42 cellular contexts compared by ENCODE assay signal in genomic region chr7:27223941-27224590, GRCh38. TPM values are rescaled to one million over a fixed set of nuclear protein-coding genes. Genes with fewer than 3 reads are reported as not detected.
"Had no signal": no experiment of that assay in that cellular context is flagged by ENCODE, and none has a peak within 500 bp of the region (broad histone marks: within the 10 kb centered on the region; RNA-seq: fewer than 3 reads in every experiment).

No MANE protein-coding gene starts in this region.

- H3K27ac Mint-ChIP-seq: activated naive CD4-positive, alpha-beta T cell treated with anti-CD3 and anti-CD28 coated beads for 36 hours; activated naive CD4-positive, alpha-beta T cell treated with anti-CD3 and anti-CD28 coated beads, Interleukin-2, amount 10 ng/mL, durations not matched to agents 7 days and 5 days; activated naive CD4-positive, alpha-beta T cell treated with anti-CD3 and anti-CD28 coated beads, Interleukin-2, amount 50 U/mL, for 24 hours; activated naive CD4-positive, alpha-beta T cell treated with anti-CD3 and anti-CD28 coated beads, Interleukin-2, amount 50 U/mL, for 72 hours; activated naive CD8-positive, alpha-beta T cell; activated naive CD8-positive, alpha-beta T cell treated with anti-CD3 and anti-CD28 coated beads for 36 hours; activated naive CD8-positive, alpha-beta T cell treated with anti-CD3 and anti-CD28 coated beads, Interleukin-2, amount 10 ng/mL, durations not matched to agents 7 days and 5 days; activated naive CD8-positive, alpha-beta T cell treated with anti-CD3 and anti-CD28 coated beads, Interleukin-2, amount 50 U/mL, for 24 hours; activated T-cell treated with anti-CD3 and anti-CD28 coated beads, Interleukin-2, amount 50 U/mL, for 72 hours; activated T-helper 1 cell treated with anti-CD3 and anti-CD28 coated beads, Interleukin-12 subunit alpha, Interleukin-12 subunit beta, Interleukin-2, Interleukin-4 antibody, amounts not matched to agents 30 ng/mL and 10 ng/mL and 1 ng/mL, durations not matched to agents 14 hours and 24 hours and 36 hours; activated T-helper 17 cell treated with anti-CD3 and anti-CD28 coated beads, Interleukin-2, amount 50 U/mL, for 72 hours; activated T-helper 2 cell treated with anti-CD3 and anti-CD28 coated beads, Interferon-gamma antibody, Interleukin-2, Interleukin-4, amounts not matched to agents 10 μg/mL and 5 μg/mL and 100 μg/mL, durations not matched to agents 14 hours and 24 hours and 36 hours; brain had no signal

- H3K4me1 ChIP-seq: adrenal gland, ascending aorta, breast epithelium had no signal

- DNase-seq: activated effector memory CD4-positive, alpha-beta T cell treated with anti-CD3 and anti-CD28 coated beads, Interleukin-2, amount 50 U/mL, for 16 hours; activated effector memory CD4-positive, alpha-beta T cell treated with Interleukin-2 at 50 U/mL for 16 hours; activated gamma-delta T cell; activated gamma-delta T cell treated with Interleukin-2 at 50 U/mL for 16 hours; activated naive CD4-positive, alpha-beta T cell; activated naive CD4-positive, alpha-beta T cell treated with anti-CD3 and anti-CD28 coated beads for 36 hours; activated naive CD4-positive, alpha-beta T cell treated with anti-CD3 and anti-CD28 coated beads, Interleukin-2, amount 10 ng/mL, durations not matched to agents 7 days and 5 days; activated naive CD4-positive, alpha-beta T cell treated with anti-CD3 and anti-CD28 coated beads, Interleukin-2, amount 50 U/mL, for 16 hours; activated naive CD4-positive, alpha-beta T cell treated with Interleukin-2 at 50 U/mL for 16 hours; activated naive CD8-positive, alpha-beta T cell treated with anti-CD3 and anti-CD28 coated beads for 36 hours; activated naive CD8-positive, alpha-beta T cell treated with anti-CD3 and anti-CD28 coated beads, Interleukin-2, amount 10 ng/mL, durations not matched to agents 7 days and 5 days; activated naive CD8-positive, alpha-beta T cell treated with anti-CD3 and anti-CD28 coated beads, Interleukin-2, amount 50 U/mL, for 24 hours; activated T-cell treated with anti-CD3 and anti-CD28 coated beads, Interleukin-2, amount 50 U/mL, for 4 hours; activated T-cell treated with anti-CD3 and anti-CD28 coated beads, Interleukin-2, amount 50 U/mL, for 48 hours; activated T-cell treated with anti-CD3 and anti-CD28 coated beads, Interleukin-2, amount 50 U/mL, for 72 hours; amniotic stem cell; amygdala; anterior cingulate cortex; aorta; body of pancreas; brain microvascular endothelial cell; caudate nucleus; central memory CD4-positive, alpha-beta T cell; cerebellar nuclear complex had no signal

- H3K9me3 Mint-ChIP-seq: activated naive CD4-positive, alpha-beta T cell treated with anti-CD3 and anti-CD28 coated beads for 36 hours; activated naive CD4-positive, alpha-beta T cell treated with anti-CD3 and anti-CD28 coated beads, Interleukin-2, amount 10 ng/mL, durations not matched to agents 7 days and 5 days; activated naive CD4-positive, alpha-beta T cell treated with anti-CD3 and anti-CD28 coated beads, Interleukin-2, amount 50 U/mL, for 24 hours; activated naive CD4-positive, alpha-beta T cell treated with anti-CD3 and anti-CD28 coated beads, Interleukin-2, amount 50 U/mL, for 72 hours; activated naive CD8-positive, alpha-beta T cell treated with anti-CD3 and anti-CD28 coated beads for 36 hours; activated naive CD8-positive, alpha-beta T cell treated with anti-CD3 and anti-CD28 coated beads, Interleukin-2, amount 10 ng/mL, durations not matched to agents 7 days and 5 days; activated naive CD8-positive, alpha-beta T cell treated with anti-CD3 and anti-CD28 coated beads, Interleukin-2, amount 50 U/mL, for 24 hours; activated T-cell treated with anti-CD3 and anti-CD28 coated beads, Interleukin-2, amount 50 U/mL, for 4 hours; activated T-cell treated with anti-CD3 and anti-CD28 coated beads, Interleukin-2, amount 50 U/mL, for 72 hours; activated T-helper 1 cell treated with anti-CD3 and anti-CD28 coated beads, Interleukin-12 subunit alpha, Interleukin-12 subunit beta, Interleukin-2, Interleukin-4 antibody, amounts not matched to agents 30 ng/mL and 10 ng/mL and 1 ng/mL, durations not matched to agents 14 hours and 24 hours and 36 hours; activated T-helper 17 cell treated with anti-CD3 and anti-CD28 coated beads, Interleukin-2, amount 50 U/mL, for 72 hours; activated T-helper 2 cell treated with anti-CD3 and anti-CD28 coated beads, Interferon-gamma antibody, Interleukin-2, Interleukin-4, amounts not matched to agents 10 μg/mL and 5 μg/mL and 100 μg/mL, durations not matched to agents 14 hours and 24 hours and 36 hours; central memory CD8-positive, alpha-beta T cell had no signal

- ATAC-seq: activated naive CD4-positive, alpha-beta T cell treated with anti-CD3 and anti-CD28 coated beads, Interleukin-2, amount 50 U/mL, for 72 hours; activated naive CD8-positive, alpha-beta T cell treated with anti-CD3 and anti-CD28 coated beads, Interleukin-2, amount 50 U/mL, for 24 hours; activated T-cell treated with anti-CD3 and anti-CD28 coated beads, Interleukin-2, amount 50 U/mL, for 4 hours; activated T-cell treated with anti-CD3 and anti-CD28 coated beads, Interleukin-2, amount 50 U/mL, for 72 hours; activated T-helper 17 cell treated with anti-CD3 and anti-CD28 coated beads, Interleukin-2, amount 50 U/mL, for 72 hours; body of pancreas had no signal

- H3K27ac ChIP-seq: adrenal gland, ascending aorta, body of pancreas, brain microvascular endothelial cell, breast epithelium, cardiac muscle cell had no signal

- H3K9me3 ChIP-seq: adrenal gland, ascending aorta, body of pancreas, breast epithelium had no signal

- H3K36me3 Mint-ChIP-seq: activated naive CD4-positive, alpha-beta T cell treated with anti-CD3 and anti-CD28 coated beads, Interleukin-2, amount 10 ng/mL, durations not matched to agents 7 days and 5 days; activated naive CD4-positive, alpha-beta T cell treated with anti-CD3 and anti-CD28 coated beads, Interleukin-2, amount 50 U/mL, for 24 hours; activated naive CD4-positive, alpha-beta T cell treated with anti-CD3 and anti-CD28 coated beads, Interleukin-2, amount 50 U/mL, for 72 hours; activated naive CD8-positive, alpha-beta T cell; activated naive CD8-positive, alpha-beta T cell treated with anti-CD3 and anti-CD28 coated beads for 36 hours; activated naive CD8-positive, alpha-beta T cell treated with anti-CD3 and anti-CD28 coated beads, Interleukin-2, amount 10 ng/mL, durations not matched to agents 7 days and 5 days; brain had no signal

- FAIRE-seq: astrocyte, bronchial epithelial cell, colon had no signal

- H3K4me3 Mint-ChIP-seq: activated naive CD4-positive, alpha-beta T cell treated with anti-CD3 and anti-CD28 coated beads for 36 hours; activated naive CD4-positive, alpha-beta T cell treated with anti-CD3 and anti-CD28 coated beads, Interleukin-2, amount 10 ng/mL, durations not matched to agents 7 days and 5 days; activated naive CD4-positive, alpha-beta T cell treated with anti-CD3 and anti-CD28 coated beads, Interleukin-2, amount 50 U/mL, for 24 hours; activated naive CD8-positive, alpha-beta T cell; activated naive CD8-positive, alpha-beta T cell treated with anti-CD3 and anti-CD28 coated beads for 36 hours; activated naive CD8-positive, alpha-beta T cell treated with anti-CD3 and anti-CD28 coated beads, Interleukin-2, amount 10 ng/mL, durations not matched to agents 7 days and 5 days; activated naive CD8-positive, alpha-beta T cell treated with anti-CD3 and anti-CD28 coated beads, Interleukin-2, amount 50 U/mL, for 24 hours; activated T-cell treated with anti-CD3 and anti-CD28 coated beads, Interleukin-2, amount 50 U/mL, for 4 hours; activated T-cell treated with anti-CD3 and anti-CD28 coated beads, Interleukin-2, amount 50 U/mL, for 72 hours; activated T-helper 1 cell treated with anti-CD3 and anti-CD28 coated beads, Interleukin-12 subunit alpha, Interleukin-12 subunit beta, Interleukin-2, Interleukin-4 antibody, amounts not matched to agents 30 ng/mL and 10 ng/mL and 1 ng/mL, durations not matched to agents 14 hours and 24 hours and 36 hours; activated T-helper 17 cell treated with anti-CD3 and anti-CD28 coated beads, Interleukin-2, amount 50 U/mL, for 72 hours; brain; central memory CD8-positive, alpha-beta T cell had no signal

- H3K36me3 ChIP-seq: adrenal gland, ascending aorta, brain microvascular endothelial cell, breast epithelium, cardiac muscle cell had no signal

- H3K4me3 ChIP-seq: adrenal gland, ascending aorta, body of pancreas, breast epithelium, cardiac muscle cell had no signal

- H3K4me1 Mint-ChIP-seq: activated naive CD4-positive, alpha-beta T cell treated with anti-CD3 and anti-CD28 coated beads, Interleukin-2, amount 10 ng/mL, durations not matched to agents 7 days and 5 days; activated naive CD4-positive, alpha-beta T cell treated with anti-CD3 and anti-CD28 coated beads, Interleukin-2, amount 50 U/mL, for 24 hours; activated T-helper 17 cell treated with anti-CD3 and anti-CD28 coated beads, Interleukin-2, amount 50 U/mL, for 72 hours; central memory CD8-positive, alpha-beta T cell had no signal

RNA-seq across cellular contexts. Expression of gene EVX1, which starts 18.5 kb away (rescaled TPM):
- total RNA-seq: activated naive CD4-positive, alpha-beta T cell treated with anti-CD3 and anti-CD28 coated beads for 36 hours; activated naive CD4-positive, alpha-beta T cell treated with anti-CD3 and anti-CD28 coated beads, Interleukin-2, amount 50 U/mL, for 72 hours; activated naive CD8-positive, alpha-beta T cell treated with anti-CD3 and anti-CD28 coated beads for 36 hours; activated naive CD8-positive, alpha-beta T cell treated with anti-CD3 and anti-CD28 coated beads, Interleukin-2, amount 10 ng/mL, durations not matched to agents 7 days and 5 days; activated T-cell treated with anti-CD3 and anti-CD28 coated beads, Interleukin-2, amount 50 U/mL, for 4 hours; activated T-helper 1 cell treated with anti-CD3 and anti-CD28 coated beads, Interleukin-12 subunit alpha, Interleukin-12 subunit beta, Interleukin-2, Interleukin-4 antibody, amounts not matched to agents 30 ng/mL and 10 ng/mL and 1 ng/mL, durations not matched to agents 14 hours and 24 hours and 36 hours; activated T-helper 17 cell treated with anti-CD3 and anti-CD28 coated beads, Interleukin-2, amount 50 U/mL, for 72 hours; activated T-helper 2 cell treated with anti-CD3 and anti-CD28 coated beads, Interferon-gamma antibody, Interleukin-2, Interleukin-4, amounts not matched to agents 10 μg/mL and 5 μg/mL and 100 μg/mL, durations not matched to agents 14 hours and 24 hours and 36 hours; aorta; ascending aorta; astrocyte; body of pancreas; breast epithelium; bronchial epithelial cell; cardiac muscle cell; cardiac septum; cerebellum; chondrocyte had no signal
- polyA plus RNA-seq: aorta, cardiac muscle cell had no signal

RNA-seq across cellular contexts. Expression of gene HOXA13, which starts 24.2 kb away (rescaled TPM):
- total RNA-seq: activated naive CD4-positive, alpha-beta T cell treated with anti-CD3 and anti-CD28 coated beads for 36 hours; activated naive CD4-positive, alpha-beta T cell treated with anti-CD3 and anti-CD28 coated beads, Interleukin-2, amount 50 U/mL, for 72 hours; activated naive CD8-positive, alpha-beta T cell treated with anti-CD3 and anti-CD28 coated beads for 36 hours; activated naive CD8-positive, alpha-beta T cell treated with anti-CD3 and anti-CD28 coated beads, Interleukin-2, amount 10 ng/mL, durations not matched to agents 7 days and 5 days; activated T-cell treated with anti-CD3 and anti-CD28 coated beads, Interleukin-2, amount 50 U/mL, for 4 hours; activated T-cell treated with anti-CD3 and anti-CD28 coated beads, Interleukin-2, amount 50 U/mL, for 72 hours; activated T-helper 1 cell treated with anti-CD3 and anti-CD28 coated beads, Interleukin-12 subunit alpha, Interleukin-12 subunit beta, Interleukin-2, Interleukin-4 antibody, amounts not matched to agents 30 ng/mL and 10 ng/mL and 1 ng/mL, durations not matched to agents 14 hours and 24 hours and 36 hours; activated T-helper 17 cell treated with anti-CD3 and anti-CD28 coated beads, Interleukin-2, amount 50 U/mL, for 72 hours; activated T-helper 2 cell treated with anti-CD3 and anti-CD28 coated beads, Interferon-gamma antibody, Interleukin-2, Interleukin-4, amounts not matched to agents 10 μg/mL and 5 μg/mL and 100 μg/mL, durations not matched to agents 14 hours and 24 hours and 36 hours; aorta; ascending aorta; astrocyte; body of pancreas; cardiac muscle cell; cardiac septum; cerebellum; chondrocyte had no signal
- polyA plus RNA-seq: cardiac muscle cell had no signal

RNA-seq across cellular contexts. Expression of gene HOXA11, which starts 39.0 kb away (rescaled TPM):
- total RNA-seq: activated naive CD4-positive, alpha-beta T cell treated with anti-CD3 and anti-CD28 coated beads for 36 hours; activated naive CD4-positive, alpha-beta T cell treated with anti-CD3 and anti-CD28 coated beads, Interleukin-2, amount 50 U/mL, for 72 hours; activated naive CD8-positive, alpha-beta T cell treated with anti-CD3 and anti-CD28 coated beads, Interleukin-2, amount 10 ng/mL, durations not matched to agents 7 days and 5 days; activated T-cell treated with anti-CD3 and anti-CD28 coated beads, Interleukin-2, amount 50 U/mL, for 4 hours; activated T-helper 1 cell treated with anti-CD3 and anti-CD28 coated beads, Interleukin-12 subunit alpha, Interleukin-12 subunit beta, Interleukin-2, Interleukin-4 antibody, amounts not matched to agents 30 ng/mL and 10 ng/mL and 1 ng/mL, durations not matched to agents 14 hours and 24 hours and 36 hours; activated T-helper 17 cell treated with anti-CD3 and anti-CD28 coated beads, Interleukin-2, amount 50 U/mL, for 72 hours; activated T-helper 2 cell treated with anti-CD3 and anti-CD28 coated beads, Interferon-gamma antibody, Interleukin-2, Interleukin-4, amounts not matched to agents 10 μg/mL and 5 μg/mL and 100 μg/mL, durations not matched to agents 14 hours and 24 hours and 36 hours; ascending aorta; astrocyte; body of pancreas; bronchial epithelial cell; cardiac muscle cell; cardiac septum; cerebellum; chondrocyte had no signal
- polyA plus RNA-seq: cardiac muscle cell had no signal

RNA-seq across cellular contexts. Expression of gene HOXA10, which starts 49.9 kb away (rescaled TPM):
- total RNA-seq: activated naive CD4-positive, alpha-beta T cell treated with anti-CD3 and anti-CD28 coated beads for 36 hours; activated naive CD4-positive, alpha-beta T cell treated with anti-CD3 and anti-CD28 coated beads, Interleukin-2, amount 50 U/mL, for 72 hours; activated naive CD8-positive, alpha-beta T cell treated with anti-CD3 and anti-CD28 coated beads for 36 hours; activated naive CD8-positive, alpha-beta T cell treated with anti-CD3 and anti-CD28 coated beads, Interleukin-2, amount 10 ng/mL, durations not matched to agents 7 days and 5 days; activated T-helper 1 cell treated with anti-CD3 and anti-CD28 coated beads, Interleukin-12 subunit alpha, Interleukin-12 subunit beta, Interleukin-2, Interleukin-4 antibody, amounts not matched to agents 30 ng/mL and 10 ng/mL and 1 ng/mL, durations not matched to agents 14 hours and 24 hours and 36 hours; activated T-helper 17 cell treated with anti-CD3 and anti-CD28 coated beads, Interleukin-2, amount 50 U/mL, for 72 hours; activated T-helper 2 cell treated with anti-CD3 and anti-CD28 coated beads, Interferon-gamma antibody, Interleukin-2, Interleukin-4, amounts not matched to agents 10 μg/mL and 5 μg/mL and 100 μg/mL, durations not matched to agents 14 hours and 24 hours and 36 hours; ascending aorta; astrocyte; bronchial epithelial cell; cardiac muscle cell; cardiac septum; cerebellum had no signal
- polyA plus RNA-seq: cardiac muscle cell had no signal

RNA-seq across cellular contexts. Expression of gene HOXA9, which starts 58.7 kb away (rescaled TPM):
- total RNA-seq: activated naive CD4-positive, alpha-beta T cell treated with anti-CD3 and anti-CD28 coated beads for 36 hours; activated naive CD4-positive, alpha-beta T cell treated with anti-CD3 and anti-CD28 coated beads, Interleukin-2, amount 50 U/mL, for 72 hours; activated naive CD8-positive, alpha-beta T cell treated with anti-CD3 and anti-CD28 coated beads for 36 hours; activated naive CD8-positive, alpha-beta T cell treated with anti-CD3 and anti-CD28 coated beads, Interleukin-2, amount 10 ng/mL, durations not matched to agents 7 days and 5 days; activated T-cell treated with anti-CD3 and anti-CD28 coated beads, Interleukin-2, amount 50 U/mL, for 72 hours; activated T-helper 1 cell treated with anti-CD3 and anti-CD28 coated beads, Interleukin-12 subunit alpha, Interleukin-12 subunit beta, Interleukin-2, Interleukin-4 antibody, amounts not matched to agents 30 ng/mL and 10 ng/mL and 1 ng/mL, durations not matched to agents 14 hours and 24 hours and 36 hours; activated T-helper 17 cell treated with anti-CD3 and anti-CD28 coated beads, Interleukin-2, amount 50 U/mL, for 72 hours; activated T-helper 2 cell treated with anti-CD3 and anti-CD28 coated beads, Interferon-gamma antibody, Interleukin-2, Interleukin-4, amounts not matched to agents 10 μg/mL and 5 μg/mL and 100 μg/mL, durations not matched to agents 14 hours and 24 hours and 36 hours; ascending aorta; astrocyte; body of pancreas; bronchial epithelial cell; cardiac muscle cell; cardiac septum; cerebellum; chondrocyte had no signal
- polyA plus RNA-seq: cardiac muscle cell had no signal
